ENCODE assay signal across 8 cellular contexts in genomic region chr2:42513252-42513918, GRCh38. TPM values are rescaled to one million over a fixed set of nuclear protein-coding genes. Genes with fewer than 3 reads are reported as not detected.
DNase-seq lines count a peak whose midpoint lies in the region; ATAC-seq and TF ChIP-seq lines count a peak whose summit lies in the region.

No MANE protein-coding gene starts in this region.

- peak in 1 of 7 experiments; percentile 12 for DNase-seq in CD8-positive, alpha-beta T cell
- peak; percentile 52 to 71 for DNase-seq in HAP-1 (ENCODE audit: low spot score in 2 of 2)
- DNase-seq in RWPE1 (ENCODE audit: low spot score): peak; percentile 8
- DNase-seq in fibroblast of the conjunctiva (ENCODE audit: low read depth): peak; percentile 23
- no peak for DNase-seq in progenitor cell of endocrine pancreas (ENCODE audit: low spot score, unreplicated experiment)

- H3K4me3 Mint-ChIP-seq in CD8-positive, alpha-beta T cell: no peak overlapping the region
- no peak overlapping the region for H3K4me3 Mint-ChIP-seq in progenitor cell of endocrine pancreas (ENCODE audit: low read depth)

- no peaks in the 10 kb centered on the region for H3K36me3 Mint-ChIP-seq in CD8-positive, alpha-beta T cell
- H3K36me3 Mint-ChIP-seq in progenitor cell of endocrine pancreas (ENCODE audit: insufficient read depth): no peaks in the 10 kb centered on the region

- in situ Hi-C loops in HAP-1 (cut with MboI; ENCODE audit: low sequenced_read_pairs): no loop called here

- no peaks in the 10 kb centered on the region for H3K9me3 Mint-ChIP-seq in CD8-positive, alpha-beta T cell
- H3K9me3 Mint-ChIP-seq in progenitor cell of endocrine pancreas (ENCODE audit: low read depth): no peaks in the 10 kb centered on the region

- no peaks in the 10 kb centered on the region for H3K27me3 ChIP-seq in CD8-positive, alpha-beta T cell (ENCODE audit: insufficient read depth, low read length)
- no peaks in the 10 kb centered on the region for H3K27me3 ChIP-seq in HAP-1 (ENCODE audit: low read depth)

- no peak overlapping the region for H3K27ac Mint-ChIP-seq in CD8-positive, alpha-beta T cell
- peak overlapping the region; percentile 84 for H3K27ac Mint-ChIP-seq in progenitor cell of endocrine pancreas

- no peak overlapping the region for H3K27ac ChIP-seq in CD8-positive, alpha-beta T cell (ENCODE audit: low read depth, low read length)
- H3K27ac ChIP-seq in RWPE1: no peak overlapping the region

- POLR2A ChIA-PET in CD8-positive, alpha-beta T cell (lab: Charles Lee): no interaction called here
- POLR2A ChIA-PET in RWPE1 (lab: Yijun Ruan, JAX; ENCODE audit: low non-redundant PET): no interaction called here

- intact Hi-C loops in CD8-positive, alpha-beta T cell (cut with DNase I, micrococcal nuclease): loop anchor here (1.0 kb wide), 1 partner anchor 150 kb away; no protein-coding TSS in a partner anchor

- H3K4me1 ChIP-seq in CD8-positive, alpha-beta T cell (ENCODE audit: insufficient read depth, low read length): peaks cover 7% of the 10 kb centered on the region
- H3K4me1 ChIP-seq in HAP-1: peaks cover 25% of the 10 kb centered on the region

- H3K9me3 ChIP-seq in CD8-positive, alpha-beta T cell (ENCODE audit: low read length): no peaks in the 10 kb centered on the region
- H3K9me3 ChIP-seq in HAP-1: no peaks in the 10 kb centered on the region

- no peaks in the 10 kb centered on the region for H3K36me3 ChIP-seq in CD8-positive, alpha-beta T cell (ENCODE audit: insufficient read depth, low read length)
- H3K36me3 ChIP-seq in HAP-1 (replicated peaks): no peaks in the 10 kb centered on the region

- peak; percentile 44 for ATAC-seq in CD8-positive, alpha-beta T cell
- ATAC-seq in HG02763 (IDR thresholded peaks at IDR 0.05; ENCODE audit: unreplicated experiment) (no peak), HG02623 (IDR thresholded peaks at IDR 0.05; ENCODE audit: unreplicated experiment) (no peak), HG03135 (IDR thresholded peaks at IDR 0.05; ENCODE audit: unreplicated experiment) (no peak)

- H3K4me3 ChIP-seq in CD8-positive, alpha-beta T cell (ENCODE audit: low read depth, low read length): no peak overlapping the region
- no peak overlapping the region for H3K4me3 ChIP-seq in HAP-1

- CTCF ChIA-PET in CD8-positive, alpha-beta T cell (lab: Charles Lee): interaction anchor here (0.5 to 1.7 kb wide), 6 partner anchors 9 to 150 kb away, joined by 3 to 15 read pairs (median 3); no protein-coding TSS in a partner anchor
- CTCF ChIA-PET in RWPE1 (lab: Yijun Ruan, JAX): interaction anchor here (0.6 kb wide), 2 partner anchors 11 to 26 kb away, joined by 3 to 6 read pairs; no protein-coding TSS in a partner anchor

- peaks cover 8% of the 10 kb centered on the region for H3K4me1 Mint-ChIP-seq in CD8-positive, alpha-beta T cell (ENCODE audit: low read depth)
- peaks cover 5% of the 10 kb centered on the region for H3K4me1 Mint-ChIP-seq in progenitor cell of endocrine pancreas (ENCODE audit: low read depth)

- TF ChIP-seq CTCF in CD8-positive, alpha-beta T cell (IDR thresholded peaks at IDR 0.05): peak; percentile 63
- TF ChIP-seq CTCF in RWPE1 (conservative IDR thresholded peaks at IDR 0.05; ENCODE audit: low read depth): peak; percentile 20
- TF ChIP-seq CTCF in progenitor cell of endocrine pancreas (IDR thresholded peaks at IDR 0.05; ENCODE audit: unreplicated experiment): peak; percentile 63

- no peaks in the 10 kb centered on the region for H3K27me3 Mint-ChIP-seq in CD8-positive, alpha-beta T cell (ENCODE audit: low read depth)
- H3K27me3 Mint-ChIP-seq in progenitor cell of endocrine pancreas: no peaks in the 10 kb centered on the region

RNA-seq across cellular contexts. Expression of gene KCNG3, which starts 19.6 kb away (rescaled TPM):
- 1 to 10 TPM; 1.9 to 2.5 TPM for total RNA-seq in CD8-positive, alpha-beta T cell
- total RNA-seq in progenitor cell of endocrine pancreas: 0.16 and 0.31 TPM in 2 replicates

RNA-seq across cellular contexts. Expression of gene MTA3, which starts 55.0 kb away (rescaled TPM):
- 10 to 100 TPM; 17.6 to 18.4 TPM for total RNA-seq in CD8-positive, alpha-beta T cell
- 96.0 and 102 TPM in 2 replicates for total RNA-seq in progenitor cell of endocrine pancreas
